In genomic region chr19:6690160-6690885, GRCh38 we compare ENCODE assay signal across 23 cellular contexts. TPM values are rescaled to one million over a fixed set of nuclear protein-coding genes. Genes with fewer than 3 reads are reported as not detected.
DNase-seq lines count a peak whose midpoint lies in the region; ATAC-seq, FAIRE-seq and TF ChIP-seq lines count a peak whose summit lies in the region.
"Had no signal": no experiment of that assay in that cellular context is flagged by ENCODE, and none has a peak within 500 bp of the region (broad histone marks: within the 10 kb centered on the region; RNA-seq: fewer than 3 reads in every experiment).

No MANE protein-coding gene starts in this region.

- H4K20me1 ChIP-seq in HCT116 (ENCODE audit: insufficient read depth) (no peaks in the 10 kb centered on the region), HepG2 (ENCODE audit: insufficient read depth, low read length) (peaks cover 60% of the 10 kb centered on the region)

- H3K4me3 ChIP-seq in HCT116 (replicated peaks in 1 of 2; ENCODE audit: low read depth in 1 of 2, low read length in 2 of 2) (no peak overlapping the region), bronchial epithelial cell (ENCODE audit: low read depth, low read length) (no peak overlapping the region), HepG2 (replicated peaks in 1 of 3; ENCODE audit: insufficient read depth in 1 of 3, low read depth in 2 of 3, low read length in 3 of 3) (no peak overlapping the region), spleen (no peak overlapping the region), dorsolateral prefrontal cortex (no peak overlapping the region)
- no peak overlapping the region for H3K4me3 ChIP-seq in CD8-positive, alpha-beta T cell (ENCODE audit: low read depth, low read length)
- H3K4me3 ChIP-seq: GM23248 had no signal

- H3K27ac ChIP-seq in HCT116 (ENCODE audit: low read depth, low read length) (no peak overlapping the region), HepG2 (ENCODE audit: extremely low read length, insufficient read depth, low read length) (no peak overlapping the region), spleen (no peak overlapping the region), dorsolateral prefrontal cortex (no peak overlapping the region)
- no peak overlapping the region for H3K27ac ChIP-seq in CD8-positive, alpha-beta T cell (ENCODE audit: low read depth, low read length)
- H3K27ac ChIP-seq: GM23248 had no signal

- no peaks in the 10 kb centered on the region for H3K79me2 ChIP-seq in HCT116 (ENCODE audit: insufficient read depth, low read length)
- no peaks in the 10 kb centered on the region for H3K79me2 ChIP-seq in HepG2 (ENCODE audit: insufficient read depth, low read length)

- BruUV-seq in HCT116 (replicated peaks; lab: Mats Ljungman, UMichigan) (no TSS peak), HepG2 (replicated peaks; lab: Mats Ljungman, UMichigan) (TSS peak; percentile 7)

- H3K4me2 ChIP-seq in HCT116 (ENCODE audit: low read length): peak overlapping the region; percentile 64; the same call in 1 of the 2 replicates
- no peak overlapping the region for H3K4me2 ChIP-seq in HepG2 (ENCODE audit: low read depth, low read length)

- 98% methylated on average over 10 of the region's 11 CpGs for WGBS in HepG2 (ENCODE audit: low lambda C conversion rate)
- WGBS in spleen, 5 donors: 83 to 93% (median 89%) methylated on average over 11 of the region's 11 CpGs

- TF ChIP-seq RAD21 in HCT116 (IDR thresholded peaks at IDR 0.05; ENCODE audit: low read depth) (no peak), HepG2 (CRISPR knock-in tag; IDR thresholded peaks at IDR 0.05) (no peak)

- H2AFZ ChIP-seq in HCT116 (ENCODE audit: low read depth, low read length, poor library complexity, severe bottlenecking) (no peak overlapping the region), HepG2 (ENCODE audit: low read length) (no peak overlapping the region)
- H2AFZ ChIP-seq: GM23248 had no signal

- ATAC-seq in HCT116 (no peak), HepG2 (no peak)
- no peak for ATAC-seq in CD8-positive, alpha-beta T cell

- peaks cover 5 to 22% of the 10 kb centered on the region in 2 experiments for H3K4me1 ChIP-seq in HCT116 (ENCODE audit: control insufficient read depth in 1 of 2, insufficient read depth in 2 of 2, low read length in 2 of 2)
- no peaks in the 10 kb centered on the region for H3K4me1 ChIP-seq in HepG2 (ENCODE audit: insufficient read depth, low read length)
- no peaks in the 10 kb centered on the region for H3K4me1 ChIP-seq in spleen
- no peaks in the 10 kb centered on the region for H3K4me1 ChIP-seq in CD8-positive, alpha-beta T cell (ENCODE audit: insufficient read depth, low read length)
- H3K4me1 ChIP-seq: Caco-2 had no signal

- H3K4me1 Mint-ChIP-seq in T-helper 2 cell treated with Interferon-gamma antibody and Interleukin-4, amounts not matched to agents 5 μg/mL and 100 μg/mL, for 36 hours (ENCODE audit: low read depth): peaks cover 5% of the 10 kb centered on the region
- no peaks in the 10 kb centered on the region for H3K4me1 Mint-ChIP-seq in CD8-positive, alpha-beta T cell (ENCODE audit: low read depth)
- H3K4me1 Mint-ChIP-seq: CD4-positive, alpha-beta memory T cell had no signal

- in situ Hi-C loops in HepG2 (cut with HindIII; ENCODE audit: extremely low pct_ligation_motif_present, low pct_unique_long_range_greater_than_20kb): no loop called here

- RAD21 ChIA-PET in HCT116 (lab: Charles Lee; ENCODE audit: low non-redundant PET in 1 of 2, low total read pairs in 2 of 2, uncharacterized antibody in 2 of 2, unreplicated experiment in 2 of 2): no interaction called here

- H3K27me3 ChIP-seq in HCT116 (ENCODE audit: insufficient read depth, low read length) (no peaks in the 10 kb centered on the region), bronchial epithelial cell (ENCODE audit: control insufficient read depth, insufficient read depth, low read length) (no peaks in the 10 kb centered on the region), HepG2 (ENCODE audit: control insufficient read depth in 1 of 2, insufficient read depth in 2 of 2, low read length in 2 of 2) (no peaks in the 10 kb centered on the region), spleen (replicated peaks in 1 of 7) (peaks cover 0 to 10% (median 0%) of the 10 kb centered on the region in 7 donors), dorsolateral prefrontal cortex (peaks cover 0 to 7% (median 0%) of the 10 kb centered on the region in 45 donors)
- no peaks in the 10 kb centered on the region for H3K27me3 ChIP-seq in CD8-positive, alpha-beta T cell (ENCODE audit: insufficient read depth, low read length)

- TF ChIP-seq CTCF in HCT116 (IDR thresholded peaks at IDR 0.05 in 2 of 3, conservative IDR thresholded peaks at IDR 0.05 in 1 of 3; ENCODE audit: borderline replicate concordance in 1 of 3, insufficient read depth in 1 of 3, low read depth in 2 of 3, low read length in 2 of 3): no peak
- TF ChIP-seq CTCF in bronchial epithelial cell (IDR thresholded peaks at IDR 0.05; ENCODE audit: insufficient read depth, low read length, severe bottlenecking): no peak
- TF ChIP-seq CTCF in HepG2 (CRISPR knock-in tag; IDR thresholded peaks at IDR 0.05): no peak
- no peak for TF ChIP-seq CTCF in spleen (IDR thresholded peaks at IDR 0.05 in 8 of 11, conservative IDR thresholded peaks at IDR 0.05 in 3 of 11)
- no peak for TF ChIP-seq CTCF in dorsolateral prefrontal cortex (IDR thresholded peaks at IDR 0.05 in 54 of 56, conservative IDR thresholded peaks at IDR 0.05 in 2 of 56; ENCODE audit: low read depth in 1 of 56, partially characterized antibody in 56 of 56)
- TF ChIP-seq CTCF in CD8-positive, alpha-beta T cell (IDR thresholded peaks at IDR 0.05): no peak

- no peaks in the 10 kb centered on the region for H3K36me3 Mint-ChIP-seq in T-helper 2 cell treated with Interferon-gamma antibody and Interleukin-4, amounts not matched to agents 5 μg/mL and 100 μg/mL, for 36 hours (ENCODE audit: low read depth)
- no peaks in the 10 kb centered on the region for H3K36me3 Mint-ChIP-seq in CD8-positive, alpha-beta T cell
- H3K36me3 Mint-ChIP-seq: CD4-positive, alpha-beta memory T cell had no signal

- intact Hi-C loops in HCT116 (cut with micrococcal nuclease): no loop called here
- intact Hi-C loops in HepG2 (cut with micrococcal nuclease; ENCODE audit: unreplicated experiment): no loop called here
- intact Hi-C loops in spleen (cut with DNase I; ENCODE audit: low total_unique reads): no loop called here
- intact Hi-C loops in dorsolateral prefrontal cortex (cut with DNase I): no loop called here
- intact Hi-C loops in CD8-positive, alpha-beta T cell (cut with DNase I, micrococcal nuclease): no loop called here

- no peaks in the 10 kb centered on the region for H3K27me3 Mint-ChIP-seq in T-helper 2 cell treated with Interferon-gamma antibody and Interleukin-4, amounts not matched to agents 5 μg/mL and 100 μg/mL, for 36 hours (ENCODE audit: low read depth)
- no peaks in the 10 kb centered on the region for H3K27me3 Mint-ChIP-seq in CD8-positive, alpha-beta T cell (ENCODE audit: low read depth)
- H3K27me3 Mint-ChIP-seq: CD4-positive, alpha-beta memory T cell had no signal

- FAIRE-seq in bronchial epithelial cell (lab: Jason Lieb, UNC) (peak; percentile 55), HepG2 (lab: Jason Lieb, UNC) (no peak)
- FAIRE-seq: G401.6, GM12892, GM19239, H1 had no signal

- no peaks in the 10 kb centered on the region for H3K9me2 ChIP-seq in HCT116 (ENCODE audit: insufficient read depth)

- no peak overlapping the region for H3K4me3 Mint-ChIP-seq in T-helper 2 cell treated with Interferon-gamma antibody and Interleukin-4, amounts not matched to agents 5 μg/mL and 100 μg/mL, for 36 hours
- no peak overlapping the region for H3K4me3 Mint-ChIP-seq in CD8-positive, alpha-beta T cell
- H3K4me3 Mint-ChIP-seq: CD4-positive, alpha-beta memory T cell; HFFc6 had no signal

- POLR2A ChIA-PET in HCT116 (lab: Charles Lee) (no interaction called here), HepG2 (lab: Yijun Ruan, JAX) (interaction anchor here (0.7 to 1.4 kb wide), 2 partner anchors 47 to 63 kb away, joined by 3 to 4 read pairs; partner anchors contain the start of gene GPR108)
- POLR2A ChIA-PET in CD8-positive, alpha-beta T cell (lab: Charles Lee): no interaction called here

- DNase-seq in HCT116 (ENCODE audit: low read depth, low spot score) (no peak), bronchial epithelial cell (ENCODE audit: low read depth) (no peak), HepG2 (ENCODE audit: low spot score) (no peak), spleen (peak; percentile 27), SIG-M5 (lab: John Stamatoyannopoulos, UW) (no peak), dorsolateral prefrontal cortex (no peak)
- DNase-seq in T-helper 2 cell treated with Interferon-gamma antibody and Interleukin-4, amounts not matched to agents 5 μg/mL and 100 μg/mL, for 36 hours (ENCODE audit: low spot score): no peak
- DNase-seq in CD8-positive, alpha-beta T cell: no peak
- DNase-seq: C1 segment of cervical spinal cord; Caco-2; CD4-positive, alpha-beta memory T cell; DMS153; DND-41; GM23248; H7; HFFc6 had no signal

- H3K27ac Mint-ChIP-seq in T-helper 2 cell treated with Interferon-gamma antibody and Interleukin-4, amounts not matched to agents 5 μg/mL and 100 μg/mL, for 36 hours: no peak overlapping the region
- no peak overlapping the region for H3K27ac Mint-ChIP-seq in CD8-positive, alpha-beta T cell
- H3K27ac Mint-ChIP-seq: HFFc6 had no signal

- TF ChIP-seq POLR2A in HCT116 (IDR thresholded peaks at IDR 0.05; ENCODE audit: borderline replicate concordance, extremely low read depth, insufficient read depth, insufficient read length) (no peak), HepG2 (IDR thresholded peaks at IDR 0.05; ENCODE audit: insufficient read depth in 1 of 2, low read depth in 2 of 2, low read length in 2 of 2) (peak; percentile 47 to 53; a peak in 2 of 4 replicates), spleen (IDR thresholded peaks at IDR 0.05) (no peak)

- no peaks in the 10 kb centered on the region for H3K9me3 Mint-ChIP-seq in T-helper 2 cell treated with Interferon-gamma antibody and Interleukin-4, amounts not matched to agents 5 μg/mL and 100 μg/mL, for 36 hours
- H3K9me3 Mint-ChIP-seq in CD8-positive, alpha-beta T cell: peaks cover 2% of the 10 kb centered on the region
- H3K9me3 Mint-ChIP-seq: CD4-positive, alpha-beta memory T cell had no signal

- H3K9ac ChIP-seq in HCT116 (ENCODE audit: low read length) (no peak overlapping the region), HepG2 (ENCODE audit: insufficient read depth, low read depth, low read length) (no peak overlapping the region)
- H3K9ac ChIP-seq: GM23248 had no signal

- H3K9me3 ChIP-seq in HCT116 (ENCODE audit: control insufficient read depth in 1 of 2, insufficient read depth in 1 of 2, low read depth in 1 of 2, low read length in 2 of 2): no peaks in the 10 kb centered on the region
- H3K9me3 ChIP-seq in HepG2 (ENCODE audit: low read length): no peaks in the 10 kb centered on the region
- H3K9me3 ChIP-seq in spleen: no peaks in the 10 kb centered on the region
- no peaks in the 10 kb centered on the region for H3K9me3 ChIP-seq in CD8-positive, alpha-beta T cell (ENCODE audit: low read length)
- H3K9me3 ChIP-seq: Caco-2 had no signal

- TF ChIP-seq EP300 in HepG2 (IDR thresholded peaks at IDR 0.05; ENCODE audit: low read depth in 2 of 2, low read length in 2 of 2) (no peak), HepG2 (CRISPR knock-in tag; IDR thresholded peaks at IDR 0.05; ENCODE audit: borderline replicate concordance) (no peak)

- H3K36me3 ChIP-seq in HCT116 (ENCODE audit: control insufficient read depth in 1 of 2, insufficient read depth in 2 of 2, low read length in 2 of 2): no peaks in the 10 kb centered on the region
- H3K36me3 ChIP-seq in bronchial epithelial cell (ENCODE audit: control insufficient read depth, insufficient read depth, low read length): no peaks in the 10 kb centered on the region
- H3K36me3 ChIP-seq in HepG2 (replicated peaks in 1 of 2; ENCODE audit: control insufficient read depth in 1 of 2, insufficient read depth in 2 of 2, low read length in 2 of 2): peaks cover 45 to 87% of the 10 kb centered on the region in 2 experiments
- no peaks in the 10 kb centered on the region for H3K36me3 ChIP-seq in spleen
- H3K36me3 ChIP-seq in CD8-positive, alpha-beta T cell (ENCODE audit: insufficient read depth, low read length): no peaks in the 10 kb centered on the region

- CTCF ChIA-PET in HCT116 (lab: Charles Lee) (no interaction called here), HepG2 (lab: Yijun Ruan, JAX; ENCODE audit: low intra/inter-chr PET ratio, low total read pairs) (no interaction called here)
- CTCF ChIA-PET in CD8-positive, alpha-beta T cell (lab: Charles Lee): no interaction called here

RNA-seq across cellular contexts. Expression of gene TNFSF14, which starts 20.4 kb away (rescaled TPM):
- 0.22 TPM for total RNA-seq in HCT116 (2021; ENCODE audit: unreplicated experiment)
- 0.03 TPM in 1 of 2 replicates, not detected in the other for polyA plus RNA-seq in HCT116 (2012)
- total RNA-seq in bronchial epithelial cell: under 0.01 TPM in 1 of 2 replicates, not detected in the other
- total RNA-seq in HepG2 (2016; rRNA removed; fragmentation: Illumina TruSeq; extraction: Trizol): 0.17 and 0.49 TPM in 2 replicates
- 0.09 and 0.10 TPM in 2 replicates for total RNA-seq in HepG2 (2016; cell fraction: cytosol; rRNA removed; fragmentation: Illumina TruSeq; extraction: Trizol; ENCODE audit: low read depth)
- total RNA-seq in HepG2 (2016; cell fraction: insoluble cytoplasmic fraction; rRNA removed; fragmentation: Illumina TruSeq; extraction: Trizol): 0.10 and 0.69 TPM in 2 replicates
- total RNA-seq in HepG2 (2016; cell fraction: membrane; rRNA removed; fragmentation: Illumina TruSeq; extraction: Trizol): 0.10 and 0.15 TPM in 2 replicates
- 0.88 and 1.2 TPM in 2 replicates for total RNA-seq in HepG2 (2016; cell fraction: nucleus; rRNA removed; fragmentation: Illumina TruSeq; extraction: Trizol)
- polyA plus RNA-seq in HepG2 (2011; rRNA removed): 9.1 and 10.0 TPM in 2 replicates
- polyA plus RNA-seq in HepG2 (2011; cell fraction: cytosol; rRNA removed): 1.9 and 2.2 TPM in 2 replicates
- polyA plus RNA-seq in HepG2 (2011; cell fraction: nucleus; rRNA removed): 37.9 and 38.9 TPM in 2 replicates
- 1.7 and 3.2 TPM in 2 replicates for polyA plus RNA-seq in HepG2 (2012)
- polyA plus RNA-seq in HepG2 (2016; cell fraction: cytosol; fragmentation: Illumina TruSeq; extraction: Trizol; ENCODE audit: low read depth): 0.03 and 0.10 TPM in 2 replicates
- polyA plus RNA-seq in HepG2 (2016; cell fraction: insoluble cytoplasmic fraction; fragmentation: Illumina TruSeq; extraction: Trizol; ENCODE audit: low read depth): 0.17 TPM in 2 replicates
- polyA plus RNA-seq in HepG2 (2016; cell fraction: membrane; fragmentation: Illumina TruSeq; extraction: Trizol; ENCODE audit: low read depth): 0.11 and 0.23 TPM in 2 replicates
- 7.9 and 8.1 TPM in 2 replicates for polyA plus RNA-seq in HepG2 (2016; cell fraction: nucleus; fragmentation: Illumina TruSeq; extraction: Trizol; ENCODE audit: insufficient read depth, low read depth)
- 0.68 and 5.9 TPM in 2 replicates for polyA minus RNA-seq in HepG2 (2011; rRNA and poly(A)+ RNA removed; ENCODE audit: low replicate concordance)
- 0.30 and 0.70 TPM in 2 replicates for polyA minus RNA-seq in HepG2 (2011; cell fraction: cytosol; rRNA and poly(A)+ RNA removed)
- polyA minus RNA-seq in HepG2 (2011; cell fraction: nucleus; rRNA and poly(A)+ RNA removed): 10.8 and 14.2 TPM in 2 replicates
- 10 to 100 TPM in 2 of 7 donors, 1 to 10 TPM in 5; 5.2 to 10.6 (median 8.2) TPM for total RNA-seq in spleen
- polyA plus RNA-seq in spleen: 1 to 10 TPM in 2 of 3 donors, under 1 TPM in 1; 0.41 to 1.6 (median 1.1) TPM
- total RNA-seq in dorsolateral prefrontal cortex: 1 to 10 TPM in 5 of 120 experiments, under 1 TPM in 61, not detected in 54; 0.08 to 2.7 (median 0.32) TPM
- 1 to 10 TPM; 6.9 TPM for total RNA-seq in CD8-positive, alpha-beta T cell
- total RNA-seq: A172, A673, Caco-2, GM23248, H1, HFFc6 had no signal
- polyA plus RNA-seq: BJ, GM23248 had no signal

RNA-seq across cellular contexts. Expression of gene C3, which starts 30.1 kb away (rescaled TPM):
- 7.0 TPM for total RNA-seq in HCT116 (2021; ENCODE audit: unreplicated experiment)
- 1.6 and 2.1 TPM in 2 replicates for polyA plus RNA-seq in HCT116 (2012)
- 1.3 and 4.1 TPM in 2 replicates for total RNA-seq in bronchial epithelial cell
- total RNA-seq in HepG2 (2016; rRNA removed; fragmentation: Illumina TruSeq; extraction: Trizol): 700 and 1,455 TPM in 2 replicates
- 160 and 192 TPM in 2 replicates for total RNA-seq in HepG2 (2016; cell fraction: cytosol; rRNA removed; fragmentation: Illumina TruSeq; extraction: Trizol; ENCODE audit: low read depth)
- total RNA-seq in HepG2 (2016; cell fraction: insoluble cytoplasmic fraction; rRNA removed; fragmentation: Illumina TruSeq; extraction: Trizol): 643 and 1,412 TPM in 2 replicates
- 268 and 291 TPM in 2 replicates for total RNA-seq in HepG2 (2016; cell fraction: membrane; rRNA removed; fragmentation: Illumina TruSeq; extraction: Trizol)
- total RNA-seq in HepG2 (2016; cell fraction: nucleus; rRNA removed; fragmentation: Illumina TruSeq; extraction: Trizol): 1,410 and 1,846 TPM in 2 replicates
- 6,272 and 9,798 TPM in 2 replicates for polyA plus RNA-seq in HepG2 (2011; rRNA removed)
- polyA plus RNA-seq in HepG2 (2011; cell fraction: cytosol; rRNA removed): 4,601 and 7,618 TPM in 2 replicates
- 6,023 and 6,891 TPM in 2 replicates for polyA plus RNA-seq in HepG2 (2011; cell fraction: nucleus; rRNA removed)
- 3,859 and 6,494 TPM in 2 replicates for polyA plus RNA-seq in HepG2 (2012)
- 195 and 210 TPM in 2 replicates for polyA plus RNA-seq in HepG2 (2016; cell fraction: cytosol; fragmentation: Illumina TruSeq; extraction: Trizol; ENCODE audit: low read depth)
- 903 and 1,023 TPM in 2 replicates for polyA plus RNA-seq in HepG2 (2016; cell fraction: insoluble cytoplasmic fraction; fragmentation: Illumina TruSeq; extraction: Trizol; ENCODE audit: low read depth)
- polyA plus RNA-seq in HepG2 (2016; cell fraction: membrane; fragmentation: Illumina TruSeq; extraction: Trizol; ENCODE audit: low read depth): 286 and 340 TPM in 2 replicates
- polyA plus RNA-seq in HepG2 (2016; cell fraction: nucleus; fragmentation: Illumina TruSeq; extraction: Trizol; ENCODE audit: insufficient read depth, low read depth): 3,631 and 3,793 TPM in 2 replicates
- polyA minus RNA-seq in HepG2 (2011; rRNA and poly(A)+ RNA removed; ENCODE audit: low replicate concordance): 785 and 9,683 TPM in 2 replicates
- polyA minus RNA-seq in HepG2 (2011; cell fraction: cytosol; rRNA and poly(A)+ RNA removed): 2,000 and 4,520 TPM in 2 replicates
- polyA minus RNA-seq in HepG2 (2011; cell fraction: nucleus; rRNA and poly(A)+ RNA removed): 1,680 and 2,385 TPM in 2 replicates
- total RNA-seq in spleen: 10 to 100 TPM in 4 of 7 donors, 1 to 10 TPM in 3; 5.8 to 68.1 (median 19.7) TPM
- 100 to 1,000 TPM in 1 of 3 donors, 10 to 100 TPM in 2; 31.0 to 182 (median 34.1) TPM for polyA plus RNA-seq in spleen
- total RNA-seq in dorsolateral prefrontal cortex: 100 to 1,000 TPM in 92 of 120 experiments, 10 to 100 TPM in 28; 34.1 to 573 (median 145) TPM
- not detected for total RNA-seq in CD8-positive, alpha-beta T cell
- polyA plus RNA-seq: CD4-positive, alpha-beta memory T cell had no signal

RNA-seq across cellular contexts. Expression of gene GPR108, which starts 47.1 kb away (rescaled TPM):
- total RNA-seq in HCT116 (2021; ENCODE audit: unreplicated experiment) (75.0 TPM), bronchial epithelial cell (87.7 and 99.0 TPM in 2 replicates), HepG2 (2016; rRNA removed; fragmentation: Illumina TruSeq; extraction: Trizol) (24.1 and 36.4 TPM in 2 replicates), spleen (10 to 100 TPM; 35.4 to 75.0 (median 56.0) TPM), dorsolateral prefrontal cortex (10 to 100 TPM; 21.4 to 74.1 (median 47.4) TPM)
- 89.6 and 104 TPM in 2 replicates for polyA plus RNA-seq in HCT116 (2012)
- 38.0 and 46.7 TPM in 2 replicates for total RNA-seq in HepG2 (2016; cell fraction: cytosol; rRNA removed; fragmentation: Illumina TruSeq; extraction: Trizol; ENCODE audit: low read depth)
- 17.4 and 36.4 TPM in 2 replicates for total RNA-seq in HepG2 (2016; cell fraction: insoluble cytoplasmic fraction; rRNA removed; fragmentation: Illumina TruSeq; extraction: Trizol)
- total RNA-seq in HepG2 (2016; cell fraction: membrane; rRNA removed; fragmentation: Illumina TruSeq; extraction: Trizol): 50.7 and 59.0 TPM in 2 replicates
- total RNA-seq in HepG2 (2016; cell fraction: nucleus; rRNA removed; fragmentation: Illumina TruSeq; extraction: Trizol): 28.9 and 37.5 TPM in 2 replicates
- polyA plus RNA-seq in HepG2 (2011; rRNA removed) (63.0 and 69.7 TPM in 2 replicates), spleen (100 to 1,000 TPM in 1 of 3 donors, 10 to 100 TPM in 2; 66.9 to 102 (median 91.8) TPM)
- 52.1 and 59.5 TPM in 2 replicates for polyA plus RNA-seq in HepG2 (2011; cell fraction: cytosol; rRNA removed)
- 207 and 243 TPM in 2 replicates for polyA plus RNA-seq in HepG2 (2011; cell fraction: nucleus; rRNA removed)
- 28.8 and 45.1 TPM in 2 replicates for polyA plus RNA-seq in HepG2 (2012)
- polyA plus RNA-seq in HepG2 (2016; cell fraction: cytosol; fragmentation: Illumina TruSeq; extraction: Trizol; ENCODE audit: low read depth): 45.8 and 48.0 TPM in 2 replicates
- 22.1 and 29.5 TPM in 2 replicates for polyA plus RNA-seq in HepG2 (2016; cell fraction: insoluble cytoplasmic fraction; fragmentation: Illumina TruSeq; extraction: Trizol; ENCODE audit: low read depth)
- polyA plus RNA-seq in HepG2 (2016; cell fraction: membrane; fragmentation: Illumina TruSeq; extraction: Trizol; ENCODE audit: low read depth): 52.9 and 59.3 TPM in 2 replicates
- polyA plus RNA-seq in HepG2 (2016; cell fraction: nucleus; fragmentation: Illumina TruSeq; extraction: Trizol; ENCODE audit: insufficient read depth, low read depth): 87.3 and 93.9 TPM in 2 replicates
- 154 and 189 TPM in 2 replicates for polyA minus RNA-seq in HepG2 (2011; rRNA and poly(A)+ RNA removed; ENCODE audit: low replicate concordance)
- polyA minus RNA-seq in HepG2 (2011; cell fraction: cytosol; rRNA and poly(A)+ RNA removed): 18.7 and 18.9 TPM in 2 replicates
- polyA minus RNA-seq in HepG2 (2011; cell fraction: nucleus; rRNA and poly(A)+ RNA removed): 28.3 and 32.7 TPM in 2 replicates
- total RNA-seq in CD8-positive, alpha-beta T cell: 10 to 100 TPM; 31.9 to 33.1 TPM

RNA-seq across cellular contexts. Expression of gene TRIP10, which starts 49.2 kb away (rescaled TPM):
- total RNA-seq in HCT116 (2021; ENCODE audit: unreplicated experiment): 111 TPM
- 109 and 120 TPM in 2 replicates for polyA plus RNA-seq in HCT116 (2012)
- 67.7 and 79.5 TPM in 2 replicates for total RNA-seq in bronchial epithelial cell
- total RNA-seq in HepG2 (2016; rRNA removed; fragmentation: Illumina TruSeq; extraction: Trizol): 24.1 and 32.5 TPM in 2 replicates
- total RNA-seq in HepG2 (2016; cell fraction: cytosol; rRNA removed; fragmentation: Illumina TruSeq; extraction: Trizol; ENCODE audit: low read depth): 14.5 and 17.4 TPM in 2 replicates
- total RNA-seq in HepG2 (2016; cell fraction: insoluble cytoplasmic fraction; rRNA removed; fragmentation: Illumina TruSeq; extraction: Trizol): 21.0 and 35.2 TPM in 2 replicates
- 24.2 and 24.9 TPM in 2 replicates for total RNA-seq in HepG2 (2016; cell fraction: membrane; rRNA removed; fragmentation: Illumina TruSeq; extraction: Trizol)
- total RNA-seq in HepG2 (2016; cell fraction: nucleus; rRNA removed; fragmentation: Illumina TruSeq; extraction: Trizol): 15.8 and 19.9 TPM in 2 replicates
- 33.2 and 39.4 TPM in 2 replicates for polyA plus RNA-seq in HepG2 (2011; rRNA removed)
- 27.2 and 31.9 TPM in 2 replicates for polyA plus RNA-seq in HepG2 (2011; cell fraction: cytosol; rRNA removed)
- polyA plus RNA-seq in HepG2 (2011; cell fraction: nucleus; rRNA removed): 93.2 and 99.5 TPM in 2 replicates
- polyA plus RNA-seq in HepG2 (2012): 45.5 and 60.4 TPM in 2 replicates
- polyA plus RNA-seq in HepG2 (2016; cell fraction: cytosol; fragmentation: Illumina TruSeq; extraction: Trizol; ENCODE audit: low read depth): 20.7 and 22.0 TPM in 2 replicates
- 32.6 and 39.0 TPM in 2 replicates for polyA plus RNA-seq in HepG2 (2016; cell fraction: insoluble cytoplasmic fraction; fragmentation: Illumina TruSeq; extraction: Trizol; ENCODE audit: low read depth)
- polyA plus RNA-seq in HepG2 (2016; cell fraction: membrane; fragmentation: Illumina TruSeq; extraction: Trizol; ENCODE audit: low read depth): 29.2 and 30.7 TPM in 2 replicates
- polyA plus RNA-seq in HepG2 (2016; cell fraction: nucleus; fragmentation: Illumina TruSeq; extraction: Trizol; ENCODE audit: insufficient read depth, low read depth): 79.8 and 91.2 TPM in 2 replicates
- polyA minus RNA-seq in HepG2 (2011; rRNA and poly(A)+ RNA removed; ENCODE audit: low replicate concordance): 17.1 and 24.3 TPM in 2 replicates
- polyA minus RNA-seq in HepG2 (2011; cell fraction: cytosol; rRNA and poly(A)+ RNA removed): 14.9 and 15.0 TPM in 2 replicates
- polyA minus RNA-seq in HepG2 (2011; cell fraction: nucleus; rRNA and poly(A)+ RNA removed): 19.4 and 20.3 TPM in 2 replicates
- total RNA-seq in spleen: 10 to 100 TPM; 25.4 to 50.3 (median 32.1) TPM
- 10 to 100 TPM; 17.2 to 58.2 (median 36.1) TPM for polyA plus RNA-seq in spleen
- 10 to 100 TPM in 97 of 120 experiments, 1 to 10 TPM in 23; 4.5 to 54.0 (median 14.5) TPM for total RNA-seq in dorsolateral prefrontal cortex
- 1 to 10 TPM; 1.1 to 1.7 TPM for total RNA-seq in CD8-positive, alpha-beta T cell

Comparison
In these comparisons a context has a peak if more than half of its experiments do, and no peak if none do; other contexts are left out.
1. POLR2A ChIP-seq: peak in HepG2 (2 of 2); none in HCT116 (single experiment) and spleen (0 of 3).
2. Of the 20 proteins assayed by ChIP-seq in both HepG2 and HCT116: peak only in HepG2: POLR2A and POLR2AphosphoS5; only in HCT116: none; in both: none; in neither: 18.